In the genomic region with DNA sequence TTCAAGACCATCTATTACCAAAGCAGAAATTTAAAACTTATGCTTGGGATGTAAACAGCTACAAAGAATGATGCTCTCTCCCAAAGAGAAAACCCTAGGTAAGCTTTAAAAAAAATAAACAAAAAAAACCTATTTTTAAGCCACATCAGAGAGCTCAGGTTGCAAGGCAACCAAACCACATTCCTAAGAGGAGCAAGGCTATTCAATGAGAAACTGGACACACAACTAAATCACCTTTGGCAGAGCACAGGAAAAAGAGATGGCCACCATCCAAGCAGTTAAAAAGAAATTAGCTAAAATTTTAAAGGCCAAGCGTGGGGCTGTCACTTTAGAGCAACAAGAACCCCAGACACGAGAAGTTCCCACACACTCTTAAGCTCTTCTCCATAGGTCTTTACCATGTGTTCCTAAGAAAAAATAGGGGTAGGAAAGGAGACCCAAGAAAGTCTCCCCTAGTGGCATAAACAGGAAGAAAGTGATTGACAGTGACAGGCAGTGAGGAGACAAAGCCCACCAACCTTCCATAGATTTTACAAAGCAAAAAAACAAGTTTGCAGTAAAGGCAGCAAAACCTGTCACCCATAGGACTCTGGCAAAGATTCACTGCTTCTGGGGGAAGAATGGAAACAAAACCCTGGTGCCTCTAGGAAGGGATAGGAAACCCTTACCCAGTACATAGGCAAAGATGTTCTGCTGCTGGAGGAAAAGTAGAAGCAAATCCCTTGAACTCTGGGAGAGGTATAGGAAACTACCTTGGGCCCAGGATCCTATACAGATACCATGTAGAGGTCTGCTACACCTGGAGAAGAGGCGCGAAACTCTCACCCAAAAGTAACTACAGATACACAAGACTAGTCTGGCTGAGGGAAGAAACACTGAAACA, we compare ENCODE assay signal across 1 cellular context.
TF ChIP-seq lines count a peak whose summit lies in the region.

No MANE protein-coding gene starts in this region.

TF ChIP-seq in Ishikawa, 13 proteins besides CTCF, POLR2A, EP300 and RAD21 (continued from another document):
- TF ChIP-seq, protein P1, sequence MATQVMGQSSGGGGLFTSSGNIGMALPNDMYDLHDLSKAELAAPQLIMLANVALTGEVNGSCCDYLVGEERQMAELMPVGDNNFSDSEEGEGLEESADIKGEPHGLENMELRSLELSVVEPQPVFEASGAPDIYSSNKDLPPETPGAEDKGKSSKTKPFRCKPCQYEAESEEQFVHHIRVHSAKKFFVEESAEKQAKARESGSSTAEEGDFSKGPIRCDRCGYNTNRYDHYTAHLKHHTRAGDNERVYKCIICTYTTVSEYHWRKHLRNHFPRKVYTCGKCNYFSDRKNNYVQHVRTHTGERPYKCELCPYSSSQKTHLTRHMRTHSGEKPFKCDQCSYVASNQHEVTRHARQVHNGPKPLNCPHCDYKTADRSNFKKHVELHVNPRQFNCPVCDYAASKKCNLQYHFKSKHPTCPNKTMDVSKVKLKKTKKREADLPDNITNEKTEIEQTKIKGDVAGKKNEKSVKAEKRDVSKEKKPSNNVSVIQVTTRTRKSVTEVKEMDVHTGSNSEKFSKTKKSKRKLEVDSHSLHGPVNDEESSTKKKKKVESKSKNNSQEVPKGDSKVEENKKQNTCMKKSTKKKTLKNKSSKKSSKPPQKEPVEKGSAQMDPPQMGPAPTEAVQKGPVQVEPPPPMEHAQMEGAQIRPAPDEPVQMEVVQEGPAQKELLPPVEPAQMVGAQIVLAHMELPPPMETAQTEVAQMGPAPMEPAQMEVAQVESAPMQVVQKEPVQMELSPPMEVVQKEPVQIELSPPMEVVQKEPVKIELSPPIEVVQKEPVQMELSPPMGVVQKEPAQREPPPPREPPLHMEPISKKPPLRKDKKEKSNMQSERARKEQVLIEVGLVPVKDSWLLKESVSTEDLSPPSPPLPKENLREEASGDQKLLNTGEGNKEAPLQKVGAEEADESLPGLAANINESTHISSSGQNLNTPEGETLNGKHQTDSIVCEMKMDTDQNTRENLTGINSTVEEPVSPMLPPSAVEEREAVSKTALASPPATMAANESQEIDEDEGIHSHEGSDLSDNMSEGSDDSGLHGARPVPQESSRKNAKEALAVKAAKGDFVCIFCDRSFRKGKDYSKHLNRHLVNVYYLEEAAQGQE (IDR thresholded peaks at IDR 0.05; ENCODE audit: low read depth) = no peak
- TF ChIP-seq NFIC (IDR thresholded peaks at IDR 0.05) = peak; percentile 89
- TF ChIP-seq FOXM1 (IDR thresholded peaks at IDR 0.05; ENCODE audit: borderline replicate concordance, low read depth) = no peak
- TF ChIP-seq, protein P2, sequence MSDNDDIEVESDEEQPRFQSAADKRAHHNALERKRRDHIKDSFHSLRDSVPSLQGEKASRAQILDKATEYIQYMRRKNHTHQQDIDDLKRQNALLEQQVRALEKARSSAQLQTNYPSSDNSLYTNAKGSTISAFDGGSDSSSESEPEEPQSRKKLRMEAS (IDR thresholded peaks at IDR 0.05) = no peak
- TF ChIP-seq, protein P3, sequence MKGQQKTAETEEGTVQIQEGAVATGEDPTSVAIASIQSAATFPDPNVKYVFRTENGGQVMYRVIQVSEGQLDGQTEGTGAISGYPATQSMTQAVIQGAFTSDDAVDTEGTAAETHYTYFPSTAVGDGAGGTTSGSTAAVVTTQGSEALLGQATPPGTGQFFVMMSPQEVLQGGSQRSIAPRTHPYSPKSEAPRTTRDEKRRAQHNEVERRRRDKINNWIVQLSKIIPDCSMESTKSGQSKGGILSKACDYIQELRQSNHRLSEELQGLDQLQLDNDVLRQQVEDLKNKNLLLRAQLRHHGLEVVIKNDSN (IDR thresholded peaks at IDR 0.05) = no peak
- TF ChIP-seq TCF12 (IDR thresholded peaks at IDR 0.05; ENCODE audit: low read depth) = peak; percentile 74
TF ChIP-seq in Ishikawa: peak in this region for 3.
